1 cellular context compared by ENCODE assay signal in genomic region chr5:79093762-79094161, GRCh38.
TF ChIP-seq lines count a peak whose summit lies in the region.

No MANE protein-coding gene starts in this region.

TF ChIP-seq in K562, 482 proteins besides CTCF, POLR2A, EP300 and RAD21 (continued from another document):
- TF ChIP-seq, protein P1, sequence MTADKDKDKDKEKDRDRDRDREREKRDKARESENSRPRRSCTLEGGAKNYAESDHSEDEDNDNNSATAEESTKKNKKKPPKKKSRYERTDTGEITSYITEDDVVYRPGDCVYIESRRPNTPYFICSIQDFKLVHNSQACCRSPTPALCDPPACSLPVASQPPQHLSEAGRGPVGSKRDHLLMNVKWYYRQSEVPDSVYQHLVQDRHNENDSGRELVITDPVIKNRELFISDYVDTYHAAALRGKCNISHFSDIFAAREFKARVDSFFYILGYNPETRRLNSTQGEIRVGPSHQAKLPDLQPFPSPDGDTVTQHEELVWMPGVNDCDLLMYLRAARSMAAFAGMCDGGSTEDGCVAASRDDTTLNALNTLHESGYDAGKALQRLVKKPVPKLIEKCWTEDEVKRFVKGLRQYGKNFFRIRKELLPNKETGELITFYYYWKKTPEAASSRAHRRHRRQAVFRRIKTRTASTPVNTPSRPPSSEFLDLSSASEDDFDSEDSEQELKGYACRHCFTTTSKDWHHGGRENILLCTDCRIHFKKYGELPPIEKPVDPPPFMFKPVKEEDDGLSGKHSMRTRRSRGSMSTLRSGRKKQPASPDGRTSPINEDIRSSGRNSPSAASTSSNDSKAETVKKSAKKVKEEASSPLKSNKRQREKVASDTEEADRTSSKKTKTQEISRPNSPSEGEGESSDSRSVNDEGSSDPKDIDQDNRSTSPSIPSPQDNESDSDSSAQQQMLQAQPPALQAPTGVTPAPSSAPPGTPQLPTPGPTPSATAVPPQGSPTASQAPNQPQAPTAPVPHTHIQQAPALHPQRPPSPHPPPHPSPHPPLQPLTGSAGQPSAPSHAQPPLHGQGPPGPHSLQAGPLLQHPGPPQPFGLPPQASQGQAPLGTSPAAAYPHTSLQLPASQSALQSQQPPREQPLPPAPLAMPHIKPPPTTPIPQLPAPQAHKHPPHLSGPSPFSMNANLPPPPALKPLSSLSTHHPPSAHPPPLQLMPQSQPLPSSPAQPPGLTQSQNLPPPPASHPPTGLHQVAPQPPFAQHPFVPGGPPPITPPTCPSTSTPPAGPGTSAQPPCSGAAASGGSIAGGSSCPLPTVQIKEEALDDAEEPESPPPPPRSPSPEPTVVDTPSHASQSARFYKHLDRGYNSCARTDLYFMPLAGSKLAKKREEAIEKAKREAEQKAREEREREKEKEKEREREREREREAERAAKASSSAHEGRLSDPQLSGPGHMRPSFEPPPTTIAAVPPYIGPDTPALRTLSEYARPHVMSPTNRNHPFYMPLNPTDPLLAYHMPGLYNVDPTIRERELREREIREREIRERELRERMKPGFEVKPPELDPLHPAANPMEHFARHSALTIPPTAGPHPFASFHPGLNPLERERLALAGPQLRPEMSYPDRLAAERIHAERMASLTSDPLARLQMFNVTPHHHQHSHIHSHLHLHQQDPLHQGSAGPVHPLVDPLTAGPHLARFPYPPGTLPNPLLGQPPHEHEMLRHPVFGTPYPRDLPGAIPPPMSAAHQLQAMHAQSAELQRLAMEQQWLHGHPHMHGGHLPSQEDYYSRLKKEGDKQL (CRISPR knock-in tag; IDR thresholded peaks at IDR 0.05; ENCODE audit: borderline replicate concordance), result no peak
- no peak for TF ChIP-seq MCM5 (IDR thresholded peaks at IDR 0.05; ENCODE audit: low read depth)
- TF ChIP-seq ZNF766 (CRISPR knock-in tag; conservative IDR thresholded peaks at IDR 0.05), result peak; percentile 72
- no peak for TF ChIP-seq KLF1 (tag; IDR thresholded peaks at IDR 0.05)
- TF ChIP-seq CEBPB (tag; IDR thresholded peaks at IDR 0.05), result no peak
- no peak for TF ChIP-seq YY1 (IDR thresholded peaks at IDR 0.05; ENCODE audit: borderline replicate concordance in 1 of 3, control insufficient read depth in 1 of 3, extremely low read depth in 1 of 3, insufficient read depth in 3 of 3, insufficient read length in 1 of 3, insufficient replicate concordance in 2 of 3, low read depth in 1 of 3, low read length in 2 of 3)
- TF ChIP-seq TRIM24 (IDR thresholded peaks at IDR 0.05), result peak in 1 of 2 experiments; percentile 55; a peak in 1 of 4 replicates
- no peak for TF ChIP-seq NUFIP1 (IDR thresholded peaks at IDR 0.05; ENCODE audit: partially characterized antibody)
- TF ChIP-seq, protein P2, sequence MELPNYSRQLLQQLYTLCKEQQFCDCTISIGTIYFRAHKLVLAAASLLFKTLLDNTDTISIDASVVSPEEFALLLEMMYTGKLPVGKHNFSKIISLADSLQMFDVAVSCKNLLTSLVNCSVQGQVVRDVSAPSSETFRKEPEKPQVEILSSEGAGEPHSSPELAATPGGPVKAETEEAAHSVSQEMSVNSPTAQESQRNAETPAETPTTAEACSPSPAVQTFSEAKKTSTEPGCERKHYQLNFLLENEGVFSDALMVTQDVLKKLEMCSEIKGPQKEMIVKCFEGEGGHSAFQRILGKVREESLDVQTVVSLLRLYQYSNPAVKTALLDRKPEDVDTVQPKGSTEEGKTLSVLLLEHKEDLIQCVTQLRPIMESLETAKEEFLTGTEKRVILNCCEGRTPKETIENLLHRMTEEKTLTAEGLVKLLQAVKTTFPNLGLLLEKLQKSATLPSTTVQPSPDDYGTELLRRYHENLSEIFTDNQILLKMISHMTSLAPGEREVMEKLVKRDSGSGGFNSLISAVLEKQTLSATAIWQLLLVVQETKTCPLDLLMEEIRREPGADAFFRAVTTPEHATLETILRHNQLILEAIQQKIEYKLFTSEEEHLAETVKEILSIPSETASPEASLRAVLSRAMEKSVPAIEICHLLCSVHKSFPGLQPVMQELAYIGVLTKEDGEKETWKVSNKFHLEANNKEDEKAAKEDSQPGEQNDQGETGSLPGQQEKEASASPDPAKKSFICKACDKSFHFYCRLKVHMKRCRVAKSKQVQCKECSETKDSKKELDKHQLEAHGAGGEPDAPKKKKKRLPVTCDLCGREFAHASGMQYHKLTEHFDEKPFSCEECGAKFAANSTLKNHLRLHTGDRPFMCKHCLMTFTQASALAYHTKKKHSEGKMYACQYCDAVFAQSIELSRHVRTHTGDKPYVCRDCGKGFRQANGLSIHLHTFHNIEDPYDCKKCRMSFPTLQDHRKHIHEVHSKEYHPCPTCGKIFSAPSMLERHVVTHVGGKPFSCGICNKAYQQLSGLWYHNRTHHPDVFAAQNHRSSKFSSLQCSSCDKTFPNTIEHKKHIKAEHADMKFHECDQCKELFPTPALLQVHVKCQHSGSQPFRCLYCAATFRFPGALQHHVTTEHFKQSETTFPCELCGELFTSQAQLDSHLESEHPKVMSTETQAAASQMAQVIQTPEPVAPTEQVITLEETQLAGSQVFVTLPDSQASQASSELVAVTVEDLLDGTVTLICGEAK (IDR thresholded peaks at IDR 0.05), result no peak
- TF ChIP-seq, protein P2 (CRISPR knock-in tag; IDR thresholded peaks at IDR 0.05), result no peak
- TF ChIP-seq TAL1 (IDR thresholded peaks at IDR 0.05), result peak; percentile 49
- no peak for TF ChIP-seq ZNF384 (IDR thresholded peaks at IDR 0.05; ENCODE audit: low read depth, low read length)
- TF ChIP-seq SMAD3 (CRISPR knock-in tag; conservative IDR thresholded peaks at IDR 0.05), result peak; percentile 54; the same call in 1 of the 2 replicates
- TF ChIP-seq ARID1B (IDR thresholded peaks at IDR 0.05), result peak; percentile 34; the same call in 1 of the 2 replicates
- TF ChIP-seq FOXJ2 (tag; IDR thresholded peaks at IDR 0.05), result peak; percentile 44; the same call in 1 of the 2 replicates
- no peak for TF ChIP-seq FOSL1 (tag; conservative IDR thresholded peaks at IDR 0.05)
- TF ChIP-seq CBFB (CRISPR knock-in tag; IDR thresholded peaks at IDR 0.05), result no peak
- no peak for TF ChIP-seq SLC30A9 (CRISPR knock-in tag; IDR thresholded peaks at IDR 0.05)
- TF ChIP-seq CBFA2T3 (IDR thresholded peaks at IDR 0.05), result peak; percentile 55
- TF ChIP-seq ZNF561 (CRISPR knock-in tag; conservative IDR thresholded peaks at IDR 0.05), result no peak
- TF ChIP-seq KLF16 (IDR thresholded peaks at IDR 0.05), result peak; percentile 96
- TF ChIP-seq ZNF436 (CRISPR knock-in tag; IDR thresholded peaks at IDR 0.05), result no peak
